ENCODE assay signal across 24 cellular contexts in the genomic region with DNA sequence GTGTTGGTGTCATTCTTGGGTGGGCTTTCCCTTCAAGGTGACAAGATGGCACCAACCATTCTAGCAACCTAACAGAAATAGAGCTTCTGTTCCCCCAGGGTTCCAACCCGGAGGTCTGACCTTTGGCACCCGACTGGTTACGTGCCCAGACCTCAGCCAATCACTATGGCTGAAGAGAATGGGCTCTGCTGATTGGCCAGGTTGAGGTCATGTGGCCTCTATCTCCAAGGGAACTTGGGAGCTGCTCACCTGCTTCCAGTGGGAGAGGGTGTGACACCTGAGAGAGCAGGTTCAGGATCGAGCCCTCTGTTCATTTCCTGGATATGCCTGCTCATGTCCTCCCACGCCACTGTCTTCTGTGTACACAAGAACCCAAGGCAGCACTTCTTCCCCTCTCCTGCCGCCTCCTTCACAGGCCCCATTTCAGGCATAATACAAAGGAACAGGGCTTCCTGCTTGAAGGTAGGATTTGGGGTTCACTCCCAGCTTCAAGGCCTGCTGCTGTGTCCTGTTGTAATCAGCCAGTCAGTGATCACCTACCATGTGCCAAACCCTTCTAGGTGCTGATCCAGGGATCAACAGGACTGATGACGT. TPM values are rescaled to one million over a fixed set of nuclear protein-coding genes. Genes with fewer than 3 reads are reported as not detected.
DNase-seq lines count a peak whose midpoint lies in the region; ATAC-seq, FAIRE-seq and TF ChIP-seq lines count a peak whose summit lies in the region.
"Had no signal": no experiment of that assay in that cellular context is flagged by ENCODE, and none has a peak within 500 bp of the region (broad histone marks: within the 10 kb centered on the region; RNA-seq: fewer than 3 reads in every experiment).

No MANE protein-coding gene starts in this region.

- SMC1A ChIA-PET in GM12878 (lab: Charles Lee; ENCODE audit: uncharacterized antibody, unreplicated experiment), result interaction anchor here (1.4 kb wide), 1 partner anchor 38 kb away, joined by 3 read pairs; no protein-coding TSS in a partner anchor

- intact Hi-C loops in mammary epithelial cell (cut with micrococcal nuclease), result no loop called here
- intact Hi-C loops in MCF 10A (cut with micrococcal nuclease), result no loop called here
- intact Hi-C loops in GM12878 (cut with micrococcal nuclease; ENCODE audit: unreplicated experiment), result no loop called here

- no peak for TF ChIP-seq CTCF in mammary epithelial cell (conservative IDR thresholded peaks at IDR 0.05 in 1 of 2, IDR thresholded peaks at IDR 0.05 in 1 of 2; ENCODE audit: extremely low read depth in 1 of 2, insufficient read depth in 1 of 2, low read depth in 1 of 2, low read length in 2 of 2)
- no peak for TF ChIP-seq CTCF in MCF 10A (IDR thresholded peaks at IDR 0.05; ENCODE audit: unreplicated experiment)
- no peak for TF ChIP-seq CTCF in GM12878 (IDR thresholded peaks at IDR 0.05 in 2 of 3, conservative IDR thresholded peaks at IDR 0.05 in 1 of 3; ENCODE audit: control insufficient read depth in 2 of 3, extremely low read depth in 1 of 3, insufficient read depth in 1 of 3, low read depth in 3 of 3, low read length in 3 of 3)
- no peak for TF ChIP-seq CTCF in epithelial cell of esophagus (IDR thresholded peaks at IDR 0.05; ENCODE audit: insufficient read depth, low read depth, low read length, missing control alignments)
- no peak for TF ChIP-seq CTCF in BE2C (IDR thresholded peaks at IDR 0.05; ENCODE audit: low read depth, low read length)

- H3K27ac ChIP-seq in mammary epithelial cell (ENCODE audit: insufficient read depth, low read depth, low read length), result no peak overlapping the region
- no peak overlapping the region for H3K27ac ChIP-seq in GM12878 (ENCODE audit: control insufficient read depth, insufficient read depth)
- H3K27ac ChIP-seq: 22Rv1, A549, BLaER1 had no signal

- WGBS in mammary epithelial cell (ENCODE audit: low coverage, missing lambda C conversion rate), result 92% methylated on average over 4 of the region's 7 CpGs
- WGBS in GM12878 (ENCODE audit: insufficient coverage, insufficient replicate concordance, low lambda C conversion rate, missing lambda C conversion rate), result 71% methylated on average over 6 of the region's 7 CpGs

- no peak overlapping the region for H3K27ac Mint-ChIP-seq in MCF 10A (ENCODE audit: low read depth, unreplicated experiment)
- no peak overlapping the region for H3K27ac Mint-ChIP-seq in stimulated activated effector memory CD8-positive, alpha-beta T cell treated with anti-CD3 and anti-CD28 coated beads, Interleukin-12 subunit alpha, Interleukin-12 subunit beta, amount 100 ng/mL, for 72 hours
- H3K27ac Mint-ChIP-seq: GM23338 had no signal

- H3K4me2 ChIP-seq in mammary epithelial cell (ENCODE audit: insufficient read depth, low read depth, low read length), result no peak overlapping the region
- no peak overlapping the region for H3K4me2 ChIP-seq in GM12878 (ENCODE audit: control insufficient read depth, insufficient read depth)
- H3K4me2 ChIP-seq: A549, BLaER1, GM23338 had no signal

- H3K4me1 Mint-ChIP-seq in MCF 10A (ENCODE audit: insufficient read depth, unreplicated experiment), result no peaks in the 10 kb centered on the region
- H3K4me1 Mint-ChIP-seq in stimulated activated effector memory CD8-positive, alpha-beta T cell treated with anti-CD3 and anti-CD28 coated beads, Interleukin-12 subunit alpha, Interleukin-12 subunit beta, amount 100 ng/mL, for 72 hours, result no peaks in the 10 kb centered on the region
- H3K4me1 Mint-ChIP-seq: CD8-positive, alpha-beta memory T cell had no signal

- H2AFZ ChIP-seq in mammary epithelial cell (ENCODE audit: low read depth, low read length), result peak overlapping the region; percentile 27
- H2AFZ ChIP-seq in GM12878 (ENCODE audit: control insufficient read depth, low read depth, low read length), result peak overlapping the region; percentile 40; the same call in 1 of the 2 replicates
- H2AFZ ChIP-seq: GM23338 had no signal

- H3K9ac ChIP-seq in mammary epithelial cell (ENCODE audit: insufficient read depth, low read length), result no peak overlapping the region
- H3K9ac ChIP-seq in GM12878 (ENCODE audit: control insufficient read depth, insufficient read depth, low read length), result no peak overlapping the region
- H3K9ac ChIP-seq: BLaER1 had no signal

- H3K36me3 ChIP-seq in mammary epithelial cell (ENCODE audit: insufficient read depth, low read length), result no peaks in the 10 kb centered on the region
- H3K36me3 ChIP-seq in GM12878 (ENCODE audit: control insufficient read depth in 2 of 2, insufficient read depth in 2 of 2, low read length in 1 of 2), result no peaks in the 10 kb centered on the region
- H3K36me3 ChIP-seq in BE2C, result no peaks in the 10 kb centered on the region
- H3K36me3 ChIP-seq: BLaER1 had no signal

- FAIRE-seq in GM12878 (lab: Jason Lieb, UNC), result no peak
- FAIRE-seq: A549, GM12891, GM19239, HTR-8/SVneo had no signal

- TF ChIP-seq RAD21 in GM12878 (IDR thresholded peaks at IDR 0.05; ENCODE audit: insufficient read depth, low read depth, low read length), result no peak

- no peak for TF ChIP-seq EP300 in GM12878 (IDR thresholded peaks at IDR 0.05; ENCODE audit: borderline replicate concordance in 1 of 2, control insufficient read depth in 1 of 2, low read depth in 2 of 2, low read length in 2 of 2)

- in situ Hi-C loops in mammary epithelial cell (cut with MboI; ENCODE audit: low sequenced_read_pairs in 2 of 2) (no loop called here), GM12878 (cut with MboI) (no loop called here)

- H3K27me3 ChIP-seq in mammary epithelial cell (ENCODE audit: insufficient read depth, low read length), result no peaks in the 10 kb centered on the region
- no peaks in the 10 kb centered on the region; a peak in 1 of 4 replicates for H3K27me3 ChIP-seq in GM12878 (replicated peaks in 1 of 2; ENCODE audit: control insufficient read depth in 2 of 2, insufficient read depth in 2 of 2, low read length in 1 of 2)
- H3K27me3 ChIP-seq in BE2C, result no peaks in the 10 kb centered on the region; the same call in 1 of the 2 replicates
- H3K27me3 ChIP-seq: BLaER1 had no signal

- no peak overlapping the region for H3K4me3 Mint-ChIP-seq in MCF 10A (ENCODE audit: unreplicated experiment)
- H3K4me3 Mint-ChIP-seq in stimulated activated effector memory CD8-positive, alpha-beta T cell treated with anti-CD3 and anti-CD28 coated beads, Interleukin-12 subunit alpha, Interleukin-12 subunit beta, amount 100 ng/mL, for 72 hours, result no peak overlapping the region
- H3K4me3 Mint-ChIP-seq: CD8-positive, alpha-beta memory T cell; GM23338; IgD-negative memory B cell had no signal

- H3K79me2 ChIP-seq in mammary epithelial cell (ENCODE audit: insufficient read depth, low read length), result no peaks in the 10 kb centered on the region
- no peaks in the 10 kb centered on the region for H3K79me2 ChIP-seq in GM12878 (ENCODE audit: control insufficient read depth, insufficient read depth, low read length)

- H3K4me1 ChIP-seq in mammary epithelial cell (ENCODE audit: insufficient read depth, low read length) (peaks cover 5% of the 10 kb centered on the region), GM12878 (ENCODE audit: control insufficient read depth, insufficient read depth, low read length) (no peaks in the 10 kb centered on the region), BE2C (no peaks in the 10 kb centered on the region)
- H3K4me1 ChIP-seq: A549, BLaER1 had no signal

- RAD21 ChIA-PET in GM12878 (lab: Charles Lee; ENCODE audit: unreplicated experiment), result no interaction called here

- H3K4me3 ChIP-seq in mammary epithelial cell (replicated peaks in 1 of 3; ENCODE audit: insufficient read depth in 1 of 3, low read depth in 2 of 3, low read length in 3 of 3) (no peak overlapping the region), GM12878 (no peak overlapping the region), epithelial cell of esophagus (ENCODE audit: low read length) (no peak overlapping the region), BE2C (ENCODE audit: low read depth, low read length) (no peak overlapping the region)
- H3K4me3 ChIP-seq: A549, BLaER1, GM23338 had no signal

- no peaks in the 10 kb centered on the region for H3K9me3 Mint-ChIP-seq in MCF 10A (ENCODE audit: unreplicated experiment)
- no peaks in the 10 kb centered on the region for H3K9me3 Mint-ChIP-seq in stimulated activated effector memory CD8-positive, alpha-beta T cell treated with anti-CD3 and anti-CD28 coated beads, Interleukin-12 subunit alpha, Interleukin-12 subunit beta, amount 100 ng/mL, for 72 hours
- H3K9me3 Mint-ChIP-seq: CD8-positive, alpha-beta memory T cell; GM23338; IgD-negative memory B cell had no signal

- POLR2A ChIA-PET in MCF 10A (lab: Yijun Ruan, JAX) (interaction anchor here (0.6 kb wide), 1 partner anchor 55 kb away, joined by 3 read pairs; no protein-coding TSS in a partner anchor), GM12878 (lab: Charles Lee) (no interaction called here)

- no peak for DNase-seq in mammary epithelial cell
- no peak for DNase-seq in MCF 10A (ENCODE audit: unreplicated experiment)
- no peak for DNase-seq in GM12878 (ENCODE audit: low read depth, low spot score)
- DNase-seq in epithelial cell of esophagus (ENCODE audit: low read depth), result peak; percentile 20
- DNase-seq in BE2C, result no peak
- DNase-seq in stimulated activated effector memory CD8-positive, alpha-beta T cell treated with anti-CD3 and anti-CD28 coated beads, Interleukin-12 subunit alpha, Interleukin-12 subunit beta, amount 100 ng/mL, for 72 hours (ENCODE audit: low spot score in 2 of 2), result no peak
- no peak for DNase-seq in NCI-H526 (lab: John Stamatoyannopoulos, UW)
- DNase-seq: AML-193; CD8-positive, alpha-beta memory T cell; COR-L47; DMS 273 treated with DMSO at 0.1 percent for 48 hours; DMS53; DND-41; EL; H7 had no signal

- H3K27me3 Mint-ChIP-seq in MCF 10A (ENCODE audit: insufficient read depth, unreplicated experiment), result no peaks in the 10 kb centered on the region

- BruUV-seq in mammary epithelial cell (replicated peaks; lab: Mats Ljungman, UMichigan) (no TSS peak), MCF 10A (replicated peaks; lab: Mats Ljungman, UMichigan) (no TSS peak), GM12878 (replicated peaks; lab: Mats Ljungman, UMichigan) (no TSS peak)

- CTCF ChIA-PET in mammary epithelial cell (lab: Charles Lee; ENCODE audit: low non-redundant PET), result no interaction called here
- CTCF ChIA-PET in MCF 10A (lab: Yijun Ruan, JAX), result no interaction called here
- CTCF ChIA-PET in GM12878 (lab: Yijun Ruan, JAX), result interaction anchor here (0.9 to 1.0 kb wide), 2 partner anchors 158 to 993 kb away, joined by 3 to 4 read pairs; no protein-coding TSS in a partner anchor

- no peaks in the 10 kb centered on the region for H3K36me3 Mint-ChIP-seq in MCF 10A (ENCODE audit: insufficient read depth, unreplicated experiment)
- H3K36me3 Mint-ChIP-seq in stimulated activated effector memory CD8-positive, alpha-beta T cell treated with anti-CD3 and anti-CD28 coated beads, Interleukin-12 subunit alpha, Interleukin-12 subunit beta, amount 100 ng/mL, for 72 hours, result no peaks in the 10 kb centered on the region
- H3K36me3 Mint-ChIP-seq: CD8-positive, alpha-beta memory T cell had no signal

- ATAC-seq in GM12878, result no peak
- no peak for ATAC-seq in stimulated activated effector memory CD8-positive, alpha-beta T cell treated with anti-CD3 and anti-CD28 coated beads, Interleukin-12 subunit alpha, Interleukin-12 subunit beta, amount 100 ng/mL, for 72 hours
- ATAC-seq: A549, GM23338, HCT116 had no signal

- H3K9me3 ChIP-seq in mammary epithelial cell (replicated peaks; ENCODE audit: insufficient read depth, low read length) (no peaks in the 10 kb centered on the region), GM12878 (replicated peaks; ENCODE audit: control insufficient read depth, insufficient read depth, low read length) (no peaks in the 10 kb centered on the region; the same call in 2 of the 3 replicates), BE2C (no peaks in the 10 kb centered on the region)
- H3K9me3 ChIP-seq: A549, BLaER1 had no signal

- dilution Hi-C loops in mammary epithelial cell (cut with HindIII; ENCODE audit: low sequenced_read_pairs), result no loop called here

- H4K20me1 ChIP-seq in mammary epithelial cell (ENCODE audit: insufficient read depth, low read length) (no peaks in the 10 kb centered on the region), GM12878 (ENCODE audit: control insufficient read depth, insufficient read depth) (no peaks in the 10 kb centered on the region)
- H4K20me1 ChIP-seq: BLaER1 had no signal

- no peak for TF ChIP-seq POLR2A in GM12878 (IDR thresholded peaks at IDR 0.05; ENCODE audit: low read depth, low read length)

RNA-seq across cellular contexts. Expression of gene SOWAHB, which starts 11.0 kb away (rescaled TPM):
- 1 to 10 TPM; 2.9 to 8.3 TPM for total RNA-seq in mammary epithelial cell
- polyA plus RNA-seq in mammary epithelial cell, result 0.33 TPM
- polyA minus RNA-seq in mammary epithelial cell, result 0.47 TPM
- total RNA-seq in MCF 10A (2022), result 0.12 and 0.58 TPM in 2 replicates
- total RNA-seq in GM12878 (2013; cell fraction: nucleolus; rRNA removed), result not detected in 2 replicates
- total RNA-seq in GM12878 (2014; rRNA removed), result 0.05 and 0.06 TPM in 2 replicates
- total RNA-seq in GM12878 (2014; rRNA removed; fragmentation: Illumina TruSeq; extraction: Trizol), result 0.04 and 0.09 TPM in 2 replicates
- total RNA-seq in GM12878 (2021), result 0.05 and 0.10 TPM in 2 replicates
- 0.89 TPM for polyA plus RNA-seq in GM12878 (2011; ENCODE audit: low read depth)
- polyA plus RNA-seq in GM12878 (2011; rRNA removed), result 0.03 TPM in 1 of 2 replicates, not detected in the other
- polyA plus RNA-seq in GM12878 (2011; cell fraction: cytosol; rRNA removed), result not detected in 2 replicates
- polyA plus RNA-seq in GM12878 (2011; cell fraction: nucleus; rRNA removed), result not detected in 2 replicates
- polyA plus RNA-seq in GM12878 (2012), result 0.92 and 1.3 TPM in 2 replicates
- polyA plus RNA-seq in GM12878 (2014; fragmentation: Illumina TruSeq; extraction: Trizol), result 0.01 and 0.06 TPM in 2 replicates
- polyA plus RNA-seq in GM12878 (2014; fragmentation: Nextera tagmentation; extraction: Ambion mirVana), result not detected
- 0.04 and 0.13 TPM in 2 replicates for polyA plus RNA-seq in GM12878 (2014; rRNA removed)
- polyA plus RNA-seq in GM12878 (2016; fragmentation: Nextera tagmentation; extraction: Ambion mirVana), result not detected
- not detected in 2 replicates for polyA minus RNA-seq in GM12878 (2011; rRNA and poly(A)+ RNA removed)
- not detected in 2 replicates for polyA minus RNA-seq in GM12878 (2011; cell fraction: cytosol; rRNA and poly(A)+ RNA removed)
- not detected in 2 replicates for polyA minus RNA-seq in GM12878 (2011; cell fraction: nucleus; rRNA and poly(A)+ RNA removed)
- polyA plus RNA-seq in BE2C (2012; ENCODE audit: insufficient read depth, insufficient read length, low read depth), result not detected
- total RNA-seq: CD8-positive, alpha-beta memory T cell had no signal
- polyA plus RNA-seq: CD8-positive, alpha-beta memory T cell; IgD-negative memory B cell had no signal
